32 cellular contexts compared by ENCODE assay signal in the genomic region with DNA sequence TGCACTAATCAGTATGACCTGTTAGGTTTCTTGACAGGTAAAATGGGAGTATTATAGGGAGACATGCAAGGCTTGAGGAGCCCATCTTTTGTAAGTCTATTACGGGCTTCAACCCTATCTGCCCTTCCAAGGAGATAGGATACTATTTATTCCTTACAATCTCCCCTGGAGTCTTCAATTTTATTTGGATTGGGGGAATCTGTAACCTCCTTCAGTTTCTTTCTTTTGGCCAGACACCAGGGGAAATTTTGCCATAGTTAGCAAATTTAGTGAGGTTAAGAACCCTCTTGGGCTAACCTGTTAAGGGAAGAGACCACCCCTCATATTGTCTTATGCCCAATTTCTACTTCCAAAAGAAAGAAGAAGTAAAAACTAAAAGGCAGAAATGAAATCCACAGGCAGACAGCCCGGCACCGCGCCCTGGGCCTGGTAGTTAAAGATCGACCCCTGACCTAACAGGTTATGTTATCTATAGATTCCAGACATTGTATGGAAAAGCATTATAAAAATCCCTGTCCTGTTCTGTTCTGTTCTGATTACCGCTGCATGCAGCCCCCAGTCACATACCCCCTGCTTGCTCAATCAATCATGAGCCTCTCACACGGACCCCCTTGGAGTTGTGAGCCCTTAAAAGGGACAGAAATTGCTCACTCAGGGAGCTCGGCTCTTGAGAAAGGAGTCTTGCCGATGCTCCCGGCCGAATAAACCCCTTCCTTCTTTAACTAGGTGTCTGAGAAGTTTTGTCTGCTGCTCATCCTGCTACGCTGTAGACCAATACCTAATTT. TPM values are rescaled to one million over a fixed set of nuclear protein-coding genes. Genes with fewer than 3 reads are reported as not detected.
"Had no signal": no experiment of that assay in that cellular context is flagged by ENCODE, and none has a peak within 500 bp of the region (broad histone marks: within the 10 kb centered on the region; RNA-seq: fewer than 3 reads in every experiment).

No MANE protein-coding gene starts in this region.

- H3K4me1 ChIP-seq: left lung, lower lobe of right lung, right atrium auricular region, sigmoid colon, spleen, suprapubic skin, tibial artery, upper lobe of right lung had no signal

- H3K27ac ChIP-seq: left lung, lower lobe of right lung, ovary, right atrium auricular region, sigmoid colon, spleen, suprapubic skin, thoracic aorta, tibial artery, upper lobe of right lung had no signal

- H3K4me3 ChIP-seq: left lung, lower lobe of right lung, ovary, right atrium auricular region, sigmoid colon, spleen, suprapubic skin, thoracic aorta, tibial artery, upper lobe of right lung had no signal

- ATAC-seq: left colon; left lung; lower lobe of right lung; naive thymus-derived CD4-positive, alpha-beta T cell; natural killer cell treated with Interleukin-12 subunit alpha and Interleukin-12 subunit beta and Interleukin-15 and Interleukin-18, amount 100 ng/mL, for 72 hours; stimulated activated effector memory CD8-positive, alpha-beta T cell treated with anti-CD3 and anti-CD28 coated beads, Interleukin-12 subunit alpha, Interleukin-12 subunit beta, amount 100 ng/mL, for 72 hours; upper lobe of right lung had no signal

- H3K9me3 ChIP-seq: left lung, lower lobe of right lung, ovary, right atrium auricular region, sigmoid colon, suprapubic skin, thoracic aorta, tibial artery, upper lobe of right lung had no signal

- DNase-seq: hypothalamus; immature natural killer cell; kidney; left colon; left lung; lower lobe of right lung; mammary epithelial cell; mesenchymal stem cell; naive thymus-derived CD4-positive, alpha-beta T cell; ovary; sigmoid colon; small intestine; spleen; stimulated activated CD4-positive, alpha-beta T cell treated with anti-CD3 and anti-CD28 coated beads, Interleukin-4, amount 100 ng/mL, for 24 hours; stimulated activated naive CD4-positive, alpha-beta T cell; tibial artery; trophoblast cell; upper lobe of right lung had no signal

- H3K36me3 ChIP-seq: left lung, lower lobe of right lung, ovary, right atrium auricular region, sigmoid colon, spleen, suprapubic skin, thoracic aorta, tibial artery, upper lobe of right lung had no signal

- H3K27me3 ChIP-seq: ovary, right atrium auricular region, spleen, tibial artery, upper lobe of right lung had no signal

RNA-seq across cellular contexts. Expression of a gene that starts 39.6 kb away (rescaled TPM):
- total RNA-seq: mesothelial cell of epicardium; mononuclear cell; naive thymus-derived CD4-positive, alpha-beta T cell; natural killer cell treated with Interleukin-12 subunit alpha and Interleukin-12 subunit beta and Interleukin-15 and Interleukin-18, amount 100 ng/mL, for 72 hours; progenitor cell of endocrine pancreas; pulmonary artery endothelial cell had no signal
- polyA plus RNA-seq: immature natural killer cell; naive thymus-derived CD4-positive, alpha-beta T cell; neural cell; small intestine had no signal

RNA-seq across cellular contexts. Expression of a gene that starts 44.6 kb away (rescaled TPM):
- total RNA-seq: kidney; left colon; left lung; liver; lower lobe of right lung; mesothelial cell of epicardium; mononuclear cell; myocyte; natural killer cell treated with Interleukin-12 subunit alpha and Interleukin-12 subunit beta and Interleukin-15 and Interleukin-18, amount 100 ng/mL, for 72 hours; omental fat pad; ovary; progenitor cell of endocrine pancreas; pulmonary artery endothelial cell; right atrium auricular region; sigmoid colon; spleen; subcutaneous adipose tissue; suprapubic skin; thoracic aorta; upper lobe of right lung had no signal
- polyA plus RNA-seq: immature natural killer cell; liver; naive thymus-derived CD4-positive, alpha-beta T cell; neural cell; ovary; sigmoid colon; small intestine; spleen had no signal
